In the genomic region with DNA sequence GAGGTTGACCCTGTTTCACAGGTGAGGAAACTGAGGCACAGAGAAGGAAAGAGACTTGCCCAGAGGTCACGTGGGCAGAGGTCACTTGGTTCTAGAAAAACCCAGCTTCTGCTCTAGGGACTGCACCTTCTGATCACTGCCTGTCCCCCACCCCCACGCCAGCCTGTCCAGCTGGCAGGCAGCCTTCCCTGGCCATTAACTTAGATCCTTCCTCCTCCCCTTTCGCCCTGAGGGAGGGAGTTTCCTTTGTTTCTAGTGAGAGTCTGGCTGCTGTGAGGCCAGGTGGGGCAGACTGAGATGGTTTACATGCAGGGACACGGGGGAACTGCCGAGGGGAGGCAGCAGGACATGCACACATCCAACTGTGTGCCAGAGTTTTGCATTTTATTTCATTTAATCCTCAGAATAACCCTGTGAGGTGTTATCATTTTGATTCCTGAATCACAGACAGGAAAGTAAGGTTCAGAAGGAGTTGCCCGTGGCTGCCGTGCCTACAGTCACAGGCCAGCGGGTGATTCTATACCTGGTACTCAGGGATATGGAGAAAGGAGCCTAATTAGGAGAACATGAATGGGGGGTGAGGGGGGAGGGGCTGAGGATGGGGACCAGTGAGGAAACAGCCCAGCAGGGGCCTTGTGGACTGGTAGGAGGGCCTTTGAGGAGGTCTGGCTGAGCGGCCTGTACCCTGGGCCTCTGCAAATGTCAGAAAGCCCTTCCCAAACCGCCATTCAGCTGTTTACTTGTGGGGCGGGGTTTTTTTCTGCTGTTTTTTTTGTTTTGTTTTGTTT, we compare ENCODE assay signal across 10 cellular contexts. TPM values are rescaled to one million over a fixed set of nuclear protein-coding genes. Genes with fewer than 3 reads are reported as not detected.
DNase-seq lines count a peak whose midpoint lies in the region; ATAC-seq, FAIRE-seq and TF ChIP-seq lines count a peak whose summit lies in the region.
"Had no signal": no experiment of that assay in that cellular context is flagged by ENCODE, and none has a peak within 500 bp of the region (broad histone marks: within the 10 kb centered on the region; RNA-seq: fewer than 3 reads in every experiment).

No MANE protein-coding gene starts in this region.

- H3K4me3 Mint-ChIP-seq in Caco-2 (ENCODE audit: unreplicated experiment) (peak overlapping the region; percentile 64), astrocyte (ENCODE audit: unreplicated experiment) (no peak overlapping the region)
- H3K4me3 Mint-ChIP-seq: activated naive CD4-positive, alpha-beta T cell treated with anti-CD3 and anti-CD28 coated beads, Interleukin-2, amount 10 ng/mL, durations not matched to agents 7 days and 5 days had no signal

- BruUV-seq in Caco-2 (replicated peaks; lab: Mats Ljungman, UMichigan), result no TSS peak

- H3K4me1 ChIP-seq in Caco-2 (peaks cover 75% of the 10 kb centered on the region), astrocyte (ENCODE audit: insufficient read depth, low read length) (peaks cover 14% of the 10 kb centered on the region), keratinocyte (ENCODE audit: control insufficient read depth, extremely low read depth, insufficient read depth, low read length) (peaks cover 80% of the 10 kb centered on the region)

- H3K4me2 ChIP-seq in astrocyte (ENCODE audit: low read length) (no peak overlapping the region), keratinocyte (ENCODE audit: control insufficient read depth, extremely low read depth, insufficient read depth, low read depth, low read length) (peak overlapping the region; percentile 98)

- peaks cover 18% of the 10 kb centered on the region for H3K9me1 ChIP-seq in keratinocyte (ENCODE audit: control insufficient read depth, extremely low read depth, insufficient read depth, low read length)

- no peaks in the 10 kb centered on the region; the same call in 1 of the 2 replicates for H3K36me3 ChIP-seq in Caco-2 (ENCODE audit: control insufficient read depth, insufficient read depth, low read length)
- no peaks in the 10 kb centered on the region for H3K36me3 ChIP-seq in astrocyte (ENCODE audit: insufficient read depth, low read length)
- H3K36me3 ChIP-seq in keratinocyte (ENCODE audit: control insufficient read depth in 2 of 2, extremely low read depth in 1 of 2, insufficient read depth in 2 of 2, low read length in 2 of 2), result peaks cover 3 to 30% of the 10 kb centered on the region in 2 experiments

- H3K9ac ChIP-seq in astrocyte (ENCODE audit: low read length) (no peak overlapping the region), keratinocyte (ENCODE audit: control insufficient read depth, extremely low read depth, insufficient read depth, low read length) (peak overlapping the region; percentile 92)

- no peak overlapping the region for H3K27ac ChIP-seq in astrocyte (ENCODE audit: low read depth, low read length)
- peak overlapping the region; percentile 69 for H3K27ac ChIP-seq in keratinocyte (ENCODE audit: control insufficient read depth, insufficient read depth, low read length)

- TF ChIP-seq CTCF in Caco-2 (IDR thresholded peaks at IDR 0.05; ENCODE audit: insufficient read depth in 1 of 2, low read depth in 1 of 2, low read length in 1 of 2, severe bottlenecking in 1 of 2, unreplicated experiment in 1 of 2) (no peak), astrocyte (IDR thresholded peaks at IDR 0.05; ENCODE audit: insufficient read depth, low read depth, low read length) (no peak), keratinocyte (optimal IDR thresholded peaks at IDR 0.05 in 1 of 3, IDR thresholded peaks at IDR 0.05 in 1 of 3, conservative IDR thresholded peaks at IDR 0.05 in 1 of 3; ENCODE audit: extremely low read depth in 1 of 3, insufficient read depth in 2 of 3, low read length in 3 of 3) (peak in 1 of 3 experiments; percentile 20)

- H3K9me3 Mint-ChIP-seq in Caco-2 (ENCODE audit: unreplicated experiment) (no peaks in the 10 kb centered on the region), astrocyte (ENCODE audit: unreplicated experiment) (no peaks in the 10 kb centered on the region)
- H3K9me3 Mint-ChIP-seq: activated naive CD4-positive, alpha-beta T cell treated with anti-CD3 and anti-CD28 coated beads, Interleukin-2, amount 10 ng/mL, durations not matched to agents 7 days and 5 days; CD4-positive, alpha-beta T cell had no signal

- CTCF ChIA-PET in Caco-2 (lab: Charles Lee), result interaction anchor here (1.2 kb wide), 1 partner anchor 46 kb away, joined by 3 read pairs; no protein-coding TSS in a partner anchor

- ATAC-seq in HG03442 (IDR thresholded peaks at IDR 0.05; ENCODE audit: unreplicated experiment), result no peak

- H4K20me1 ChIP-seq in astrocyte (ENCODE audit: insufficient read depth, low read length) (no peaks in the 10 kb centered on the region), keratinocyte (ENCODE audit: control insufficient read depth, extremely low read depth, insufficient read depth, low read length) (peaks cover 18% of the 10 kb centered on the region)

- H3K4me1 Mint-ChIP-seq in Caco-2 (ENCODE audit: low read depth, unreplicated experiment) (peaks cover 41% of the 10 kb centered on the region), astrocyte (ENCODE audit: low read depth, unreplicated experiment) (peaks cover 32% of the 10 kb centered on the region)

- H3K27me3 Mint-ChIP-seq in Caco-2 (ENCODE audit: insufficient read depth, unreplicated experiment), result no peaks in the 10 kb centered on the region
- H3K27me3 Mint-ChIP-seq in astrocyte (ENCODE audit: low read depth, unreplicated experiment), result peaks cover 18% of the 10 kb centered on the region

- FAIRE-seq in astrocyte (lab: Jason Lieb, UNC) (no peak), keratinocyte (lab: Jason Lieb, UNC) (peak; percentile 88)

- H3K27ac Mint-ChIP-seq in Caco-2 (ENCODE audit: unreplicated experiment), result peak overlapping the region; percentile 93
- peak overlapping the region; percentile 58 for H3K27ac Mint-ChIP-seq in astrocyte (ENCODE audit: unreplicated experiment)
- H3K27ac Mint-ChIP-seq: activated naive CD4-positive, alpha-beta T cell treated with anti-CD3 and anti-CD28 coated beads, Interleukin-2, amount 10 ng/mL, durations not matched to agents 7 days and 5 days; CD4-positive, alpha-beta T cell had no signal

- no peak overlapping the region for H2AFZ ChIP-seq in astrocyte (ENCODE audit: low read depth, low read length)
- no peak overlapping the region for H2AFZ ChIP-seq in keratinocyte (ENCODE audit: control insufficient read depth, low read length)

- POLR2A ChIA-PET in Caco-2 (lab: Charles Lee), result no interaction called here

- DNase-seq in Caco-2, result peak; percentile 60 to 62
- DNase-seq in NCI-H146 (lab: John Stamatoyannopoulos, UW), result peak; percentile 94
- DNase-seq in astrocyte (ENCODE audit: low read depth), result peak; percentile 22
- no peak for DNase-seq in keratinocyte (ENCODE audit: low read depth, low spot score)
- DNase-seq in activated CD8-positive, alpha-beta memory T cell treated with anti-CD3 and anti-CD28 coated beads for 24 hours, result no peak
- no peak for DNase-seq in activated T-cell treated with anti-CD3 and anti-CD28 coated beads, Interleukin-2, amount 50 U/mL, for 48 hours
- no peak for DNase-seq in activated T-cell treated with anti-CD3 and anti-CD28 coated beads for 4 hours
- DNase-seq: activated naive CD4-positive, alpha-beta T cell treated with anti-CD3 and anti-CD28 coated beads, Interleukin-2, amount 10 ng/mL, durations not matched to agents 7 days and 5 days; CD4-positive, alpha-beta T cell had no signal

- H3K79me2 ChIP-seq in astrocyte (ENCODE audit: insufficient read depth, low read length) (no peaks in the 10 kb centered on the region), keratinocyte (ENCODE audit: control insufficient read depth, insufficient read depth, low read length) (peaks cover 73% of the 10 kb centered on the region)

- H3K36me3 Mint-ChIP-seq in Caco-2 (ENCODE audit: insufficient read depth, unreplicated experiment) (peaks cover 16% of the 10 kb centered on the region), astrocyte (ENCODE audit: low read depth, unreplicated experiment) (no peaks in the 10 kb centered on the region)
- H3K36me3 Mint-ChIP-seq: activated naive CD4-positive, alpha-beta T cell treated with anti-CD3 and anti-CD28 coated beads, Interleukin-2, amount 10 ng/mL, durations not matched to agents 7 days and 5 days had no signal

- H3K27me3 ChIP-seq in Caco-2 (replicated peaks; ENCODE audit: control insufficient read depth, insufficient read depth, low read length) (no peaks in the 10 kb centered on the region), astrocyte (ENCODE audit: insufficient read depth, low read length) (peaks cover 16% of the 10 kb centered on the region), keratinocyte (ENCODE audit: control insufficient read depth, extremely low read depth, insufficient read depth, low read length) (no peaks in the 10 kb centered on the region)

- intact Hi-C loops in Caco-2 (cut with micrococcal nuclease; ENCODE audit: unreplicated experiment), result loop anchor here (2.0 to 5.0 kb wide), 3 partner anchors 46 to 526 kb away; no protein-coding TSS in a partner anchor

- dilution Hi-C loops in keratinocyte (cut with MboI; ENCODE audit: extremely low pct_ligation_motif_present, low sequenced_read_pairs), result no loop called here

- H3K4me3 ChIP-seq in Caco-2 (ENCODE audit: low read depth, low read length) (no peak overlapping the region), astrocyte (ENCODE audit: insufficient read depth, low read depth, low read length) (no peak overlapping the region), keratinocyte (ENCODE audit: control insufficient read depth in 2 of 3, extremely low read depth in 1 of 3, insufficient read depth in 2 of 3, low read depth in 1 of 3, low read length in 3 of 3) (peak overlapping the region; percentile 18 to 51 (median 18))

- no peaks in the 10 kb centered on the region for H3K9me3 ChIP-seq in Caco-2
- H3K9me3 ChIP-seq in astrocyte (ENCODE audit: insufficient read depth, low read depth, low read length), result no peaks in the 10 kb centered on the region
- H3K9me3 ChIP-seq in keratinocyte (ENCODE audit: control insufficient read depth, low read depth, low read length), result no peaks in the 10 kb centered on the region

RNA-seq across cellular contexts. Expression of a gene that starts 3.4 kb away (rescaled TPM):
- total RNA-seq in Caco-2 (2022), result 17.1 and 20.0 TPM in 2 replicates
- total RNA-seq in astrocyte, result 0.79 and 0.82 TPM in 2 replicates
- 15.3 to 45.1 TPM (median 22.8 TPM) in 3 replicates for polyA plus RNA-seq in keratinocyte
- 9.5 TPM for polyA plus RNA-seq in keratinocyte (2011; ENCODE audit: low read depth)
- 19.8 and 29.4 TPM in 2 replicates for polyA plus RNA-seq in keratinocyte (2011; cell fraction: cytosol; rRNA removed)
- 35.3 and 43.3 TPM in 2 replicates for polyA plus RNA-seq in keratinocyte (2011; cell fraction: nucleus; rRNA removed)
- polyA plus RNA-seq in keratinocyte (2012; ENCODE audit: low replicate concordance), result 20.1 and 21.1 TPM in 2 replicates
- 53.5 to 74.3 TPM (median 58.2 TPM) in 3 replicates for polyA minus RNA-seq in keratinocyte
- 35.7 TPM for polyA minus RNA-seq in keratinocyte (2011; cell fraction: cytosol; rRNA and poly(A)+ RNA removed)
- 33.4 and 46.8 TPM in 2 replicates for polyA minus RNA-seq in keratinocyte (2011; cell fraction: nucleus; rRNA and poly(A)+ RNA removed)

RNA-seq across cellular contexts. Expression of a gene that starts 37.9 kb away (rescaled TPM):
- total RNA-seq in Caco-2 (2022), result not detected in 2 replicates
- not detected in 2 replicates for total RNA-seq in astrocyte
- polyA plus RNA-seq in keratinocyte, result not detected in 3 replicates
- not detected for polyA plus RNA-seq in keratinocyte (2011; ENCODE audit: low read depth)
- not detected in 2 replicates for polyA plus RNA-seq in keratinocyte (2011; cell fraction: cytosol; rRNA removed)
- not detected in 2 replicates for polyA plus RNA-seq in keratinocyte (2011; cell fraction: nucleus; rRNA removed)
- not detected in 2 replicates for polyA plus RNA-seq in keratinocyte (2012; ENCODE audit: low replicate concordance)
- not detected in 3 replicates for polyA minus RNA-seq in keratinocyte
- not detected for polyA minus RNA-seq in keratinocyte (2011; cell fraction: cytosol; rRNA and poly(A)+ RNA removed)
- not detected in 2 replicates for polyA minus RNA-seq in keratinocyte (2011; cell fraction: nucleus; rRNA and poly(A)+ RNA removed)

Comparison
In these comparisons a context has a peak if more than half of its experiments do, and no peak if none do; other contexts are left out.
1. DNase-seq: peak in Caco-2 (2 of 2), NCI-H146 (single experiment) and astrocyte (single experiment); none in keratinocyte (single experiment), activated CD8-positive, alpha-beta memory T cell treated with anti-CD3 and anti-CD28 coated beads for 24 hours (single experiment), activated T-cell treated with anti-CD3 and anti-CD28 coated beads, Interleukin-2, amount 50 U/mL, for 48 hours (0 of 2) and activated T-cell treated with anti-CD3 and anti-CD28 coated beads for 4 hours (single experiment).
2. H3K4me3 ChIP-seq: peak in keratinocyte (3 of 3); none in Caco-2 (single experiment) and astrocyte (single experiment).